In genomic region chr6:168293641-168294530, GRCh38 we compare ENCODE assay signal across 15 cellular contexts.
"Had no signal": no experiment of that assay in that cellular context is flagged by ENCODE, and none has a peak within 500 bp of the region (broad histone marks: within the 10 kb centered on the region; RNA-seq: fewer than 3 reads in every experiment).

No MANE protein-coding gene starts in this region.

- H3K4me1 Mint-ChIP-seq: naive thymus-derived CD4-positive, alpha-beta T cell; stimulated activated naive B cell treated with anti-CD40 and anti-IgM and Interleukin-4, amounts not matched to agents 10 μg/mL and 1 μg/mL and 100 μg/mL, for 72 hours had no signal

- H3K27ac ChIP-seq: hepatocyte, neutrophil, right atrium auricular region had no signal

- H3K27me3 Mint-ChIP-seq: dendritic cell treated with granulocyte-macrophage colony-stimulating factor and Interleukin-4, amounts not matched to agents 40 ng/mL and 50 ng/mL, for 4 days had no signal

- H3K9me3 ChIP-seq: neutrophil had no signal

- ATAC-seq: left colon; left ventricle myocardium superior; naive thymus-derived CD4-positive, alpha-beta T cell; stimulated activated naive B cell treated with anti-CD40 and anti-IgM and Interleukin-4, amounts not matched to agents 10 μg/mL and 1 μg/mL and 100 μg/mL, for 72 hours had no signal

- H3K4me3 ChIP-seq: hepatocyte, right atrium auricular region had no signal

- H3K4me3 Mint-ChIP-seq: dendritic cell treated with granulocyte-macrophage colony-stimulating factor and Interleukin-4, amounts not matched to agents 40 ng/mL and 50 ng/mL, for 4 days; naive thymus-derived CD4-positive, alpha-beta T cell; stimulated activated naive B cell treated with anti-CD40 and anti-IgM and Interleukin-4, amounts not matched to agents 10 μg/mL and 1 μg/mL and 100 μg/mL, for 72 hours had no signal

- DNase-seq: erythroblast; foreskin melanocyte; left colon; left ventricle myocardium superior; mesendoderm; naive thymus-derived CD4-positive, alpha-beta T cell; small intestine; stimulated activated CD4-positive, alpha-beta T cell treated with anti-CD3 and anti-CD28 coated beads, Interleukin-4, amount 100 ng/mL, for 1 hour; stimulated activated CD8-positive, alpha-beta memory T cell treated with anti-CD3 and anti-CD28 coated beads, Interleukin-4, amount 100 ng/mL, for 48 hours; stimulated activated naive B cell treated with anti-CD40 and anti-IgM and Interleukin-4, amounts not matched to agents 10 μg/mL and 1 μg/mL and 100 μg/mL, for 72 hours; trophoblast cell had no signal

- H3K36me3 ChIP-seq: neutrophil, right atrium auricular region had no signal

- H3K36me3 Mint-ChIP-seq: naive thymus-derived CD4-positive, alpha-beta T cell; stimulated activated naive B cell treated with anti-CD40 and anti-IgM and Interleukin-4, amounts not matched to agents 10 μg/mL and 1 μg/mL and 100 μg/mL, for 72 hours had no signal

- H3K27ac Mint-ChIP-seq: dendritic cell treated with granulocyte-macrophage colony-stimulating factor and Interleukin-4, amounts not matched to agents 40 ng/mL and 50 ng/mL, for 4 days; naive thymus-derived CD4-positive, alpha-beta T cell; stimulated activated naive B cell treated with anti-CD40 and anti-IgM and Interleukin-4, amounts not matched to agents 10 μg/mL and 1 μg/mL and 100 μg/mL, for 72 hours had no signal

- H3K27me3 ChIP-seq: hepatocyte, neutrophil, right atrium auricular region had no signal

- H3K4me1 ChIP-seq: right atrium auricular region had no signal

- H3K9me3 Mint-ChIP-seq: dendritic cell treated with granulocyte-macrophage colony-stimulating factor and Interleukin-4, amounts not matched to agents 40 ng/mL and 50 ng/mL, for 4 days; naive thymus-derived CD4-positive, alpha-beta T cell had no signal
